30 cellular contexts compared by ENCODE assay signal in the genomic region with DNA sequence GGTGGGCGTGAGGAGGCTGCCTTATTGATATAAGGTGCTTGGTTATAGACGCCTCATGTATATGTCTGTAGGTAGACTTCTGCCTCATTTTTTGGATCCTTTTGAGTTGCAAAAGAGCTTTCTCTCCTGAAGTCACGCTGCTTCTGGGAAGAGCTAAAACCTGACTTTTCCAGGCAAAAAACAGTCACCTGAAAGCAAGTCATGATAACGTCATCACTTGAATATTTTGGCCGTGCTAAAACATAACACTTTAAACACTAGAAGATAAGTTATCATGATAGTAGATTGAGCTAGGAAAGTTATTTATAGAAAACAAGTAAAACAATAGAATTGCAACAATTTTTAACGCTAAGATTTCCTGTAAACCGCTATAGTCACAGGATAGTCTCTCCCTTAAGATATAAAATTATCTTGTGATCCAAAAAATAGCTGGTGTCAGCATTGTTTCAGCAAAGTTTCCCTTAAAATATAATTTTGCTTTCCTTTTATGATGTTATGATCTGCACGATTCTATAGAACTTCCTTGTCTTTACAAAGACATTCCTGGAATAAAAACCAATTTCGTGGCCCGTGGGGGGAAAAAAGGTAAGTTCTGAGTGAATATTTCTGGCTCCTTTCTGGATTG.
"Had no signal": no experiment of that assay in that cellular context is flagged by ENCODE, and none has a peak within 500 bp of the region (broad histone marks: within the 10 kb centered on the region; RNA-seq: fewer than 3 reads in every experiment).

No MANE protein-coding gene starts in this region.

- H3K27ac ChIP-seq: brain microvascular endothelial cell, KMS-11, WERI-Rb-1 had no signal

- H3K27ac Mint-ChIP-seq: activated CD8-positive, alpha-beta T cell treated with anti-CD3 and anti-CD28 coated beads, Interleukin-2, amount 10 ng/mL, durations not matched to agents 7 days and 5 days; activated naive CD4-positive, alpha-beta T cell treated with anti-CD3 and anti-CD28 coated beads, Interleukin-2, amount 10 ng/mL, durations not matched to agents 7 days and 5 days; activated naive CD8-positive, alpha-beta T cell; activated naive CD8-positive, alpha-beta T cell treated with anti-CD3 and anti-CD28 coated beads, Interleukin-2, amount 50 U/mL, for 24 hours; activated T-cell treated with anti-CD3 and anti-CD28 coated beads, Interleukin-2, amount 50 U/mL, for 24 hours; activated T-helper 1 cell treated with anti-CD3 and anti-CD28 coated beads, Interleukin-12 subunit alpha, Interleukin-12 subunit beta, Interleukin-2, Interleukin-4 antibody, amounts not matched to agents 30 ng/mL and 10 ng/mL and 1 ng/mL, durations not matched to agents 14 hours and 24 hours and 36 hours had no signal

- H3K27me3 ChIP-seq: brain microvascular endothelial cell had no signal

- H3K9me3 Mint-ChIP-seq: activated naive CD4-positive, alpha-beta T cell treated with anti-CD3 and anti-CD28 coated beads, Interleukin-2, amount 10 ng/mL, durations not matched to agents 7 days and 5 days; activated naive CD8-positive, alpha-beta T cell treated with anti-CD3 and anti-CD28 coated beads, Interleukin-2, amount 50 U/mL, for 24 hours; activated T-cell treated with anti-CD3 and anti-CD28 coated beads, Interleukin-2, amount 50 U/mL, for 24 hours; activated T-helper 1 cell treated with anti-CD3 and anti-CD28 coated beads, Interleukin-12 subunit alpha, Interleukin-12 subunit beta, Interleukin-2, Interleukin-4 antibody, amounts not matched to agents 30 ng/mL and 10 ng/mL and 1 ng/mL, durations not matched to agents 14 hours and 24 hours and 36 hours had no signal

- H3K36me3 Mint-ChIP-seq: activated naive CD4-positive, alpha-beta T cell treated with anti-CD3 and anti-CD28 coated beads, Interleukin-2, amount 10 ng/mL, durations not matched to agents 7 days and 5 days; activated naive CD8-positive, alpha-beta T cell had no signal

- H3K4me3 Mint-ChIP-seq: activated CD8-positive, alpha-beta T cell treated with anti-CD3 and anti-CD28 coated beads, Interleukin-2, amount 10 ng/mL, durations not matched to agents 7 days and 5 days; activated naive CD4-positive, alpha-beta T cell treated with anti-CD3 and anti-CD28 coated beads, Interleukin-2, amount 10 ng/mL, durations not matched to agents 7 days and 5 days; activated naive CD8-positive, alpha-beta T cell; activated naive CD8-positive, alpha-beta T cell treated with anti-CD3 and anti-CD28 coated beads, Interleukin-2, amount 50 U/mL, for 24 hours; activated T-cell treated with anti-CD3 and anti-CD28 coated beads, Interleukin-2, amount 50 U/mL, for 24 hours; activated T-helper 1 cell treated with anti-CD3 and anti-CD28 coated beads, Interleukin-12 subunit alpha, Interleukin-12 subunit beta, Interleukin-2, Interleukin-4 antibody, amounts not matched to agents 30 ng/mL and 10 ng/mL and 1 ng/mL, durations not matched to agents 14 hours and 24 hours and 36 hours had no signal

- H3K36me3 ChIP-seq: brain microvascular endothelial cell, WERI-Rb-1 had no signal

- H3K9ac ChIP-seq: KMS-11 had no signal

- H3K4me1 Mint-ChIP-seq: activated naive CD4-positive, alpha-beta T cell treated with anti-CD3 and anti-CD28 coated beads, Interleukin-2, amount 10 ng/mL, durations not matched to agents 7 days and 5 days; activated naive CD8-positive, alpha-beta T cell treated with anti-CD3 and anti-CD28 coated beads, Interleukin-2, amount 50 U/mL, for 24 hours had no signal

- DNase-seq: activated CD4-positive, alpha-beta T cell treated with anti-CD3 and anti-CD28 coated beads for 1 hour; activated CD4-positive, alpha-beta T cell treated with anti-CD3 and anti-CD28 coated beads for 48 hours; activated CD4-positive, alpha-beta T cell treated with anti-CD3 and anti-CD28 coated beads, Interleukin-2, amount 50 U/mL, for 4 hours; activated CD4-positive, CD25-positive, alpha-beta regulatory T cell; activated CD8-positive, alpha-beta T cell treated with anti-CD3 and anti-CD28 coated beads, Interleukin-2, amount 10 ng/mL, durations not matched to agents 7 days and 5 days; activated effector memory CD4-positive, alpha-beta T cell treated with Interleukin-2 at 50 U/mL for 16 hours; activated naive CD4-positive, alpha-beta T cell treated with anti-CD3 and anti-CD28 coated beads, Interleukin-2, amount 10 ng/mL, durations not matched to agents 7 days and 5 days; activated naive CD8-positive, alpha-beta T cell treated with anti-CD3 and anti-CD28 coated beads, Interleukin-2, amount 50 U/mL, for 24 hours; activated T-cell treated with anti-CD3 and anti-CD28 coated beads, Interleukin-2, amount 50 U/mL, for 24 hours; amniotic stem cell; aorta; brain microvascular endothelial cell; central memory CD4-positive, alpha-beta T cell; NCI-H1092 treated with DMSO at 0.1 percent for 48 hours; NCI-H1417; NCI-H146; NCI-H187; NCI-H2029 treated with DMSO at 0.1 percent for 48 hours; NCI-H2107; NCI-H2171; NCI-H510A; NCI-H526; NCI-H748 treated with DMSO at 0.1 percent for 48 hours; NK-92 treated with Interleukin-12 subunit alpha and Interleukin-12 subunit beta, amount 100 ng/mL, for 24 hours; Right ventricle myocardium superior; T1000; WERI-Rb-1 had no signal

- H3K4me2 ChIP-seq: KMS-11 had no signal

- ATAC-seq: activated CD8-positive, alpha-beta T cell treated with anti-CD3 and anti-CD28 coated beads, Interleukin-2, amount 10 ng/mL, durations not matched to agents 7 days and 5 days; activated naive CD8-positive, alpha-beta T cell treated with anti-CD3 and anti-CD28 coated beads, Interleukin-2, amount 50 U/mL, for 24 hours had no signal
